Comparison of ENCODE assay signal across 25 cellular contexts in genomic region chr2:206733341-206733740, GRCh38. TPM values are rescaled to one million over a fixed set of nuclear protein-coding genes. Genes with fewer than 3 reads are reported as not detected.
"Had no signal": no experiment of that assay in that cellular context is flagged by ENCODE, and none has a peak within 500 bp of the region (broad histone marks: within the 10 kb centered on the region; RNA-seq: fewer than 3 reads in every experiment).

No MANE protein-coding gene starts in this region.

- DNase-seq: colonic mucosa; cortex of kidney; dermis blood vessel endothelial cell; dorsolateral prefrontal cortex; effector CD4-positive, alpha-beta T cell; effector CD8-positive, alpha-beta T cell; effector memory CD4-positive, alpha-beta T cell; effector memory CD8-positive, alpha-beta T cell; endodermal cell; erythroblast; esophagus squamous epithelium; foreskin fibroblast; foreskin keratinocyte; foreskin melanocyte; gastrocnemius medialis; glutamatergic neuron; head of caudate nucleus; heart left ventricle; heart right ventricle had no signal

- H3K4me1 ChIP-seq: colonic mucosa, esophagus muscularis mucosa, esophagus squamous epithelium, foreskin keratinocyte, gastrocnemius medialis, gastroesophageal sphincter had no signal

- H3K27me3 ChIP-seq: colonic mucosa, dorsolateral prefrontal cortex, gastrocnemius medialis, heart left ventricle, heart right ventricle had no signal

- H3K27ac ChIP-seq: colonic mucosa, coronary artery, dorsolateral prefrontal cortex, epithelial cell of prostate, esophagus muscularis mucosa, esophagus squamous epithelium, foreskin keratinocyte, gastrocnemius medialis, gastroesophageal sphincter, heart left ventricle, heart right ventricle had no signal

- H3K36me3 ChIP-seq: colonic mucosa, esophagus muscularis mucosa, esophagus squamous epithelium, gastrocnemius medialis, gastroesophageal sphincter, heart left ventricle, heart right ventricle had no signal

- H3K4me3 ChIP-seq: colonic mucosa, coronary artery, dorsolateral prefrontal cortex, esophagus muscularis mucosa, esophagus squamous epithelium, gastrocnemius medialis, gastroesophageal sphincter, heart left ventricle, heart right ventricle had no signal

- H3K9me3 ChIP-seq: colonic mucosa, esophagus muscularis mucosa, esophagus squamous epithelium, gastrocnemius medialis, gastroesophageal sphincter, heart right ventricle had no signal

RNA-seq across cellular contexts. Expression of gene DYTN, which starts 15.1 kb away (rescaled TPM):
- polyA plus RNA-seq: esophagus, fibroblast of lung, foreskin keratinocyte, heart left ventricle, heart right ventricle had no signal
